2 cellular contexts compared by ENCODE assay signal in the genomic region with DNA sequence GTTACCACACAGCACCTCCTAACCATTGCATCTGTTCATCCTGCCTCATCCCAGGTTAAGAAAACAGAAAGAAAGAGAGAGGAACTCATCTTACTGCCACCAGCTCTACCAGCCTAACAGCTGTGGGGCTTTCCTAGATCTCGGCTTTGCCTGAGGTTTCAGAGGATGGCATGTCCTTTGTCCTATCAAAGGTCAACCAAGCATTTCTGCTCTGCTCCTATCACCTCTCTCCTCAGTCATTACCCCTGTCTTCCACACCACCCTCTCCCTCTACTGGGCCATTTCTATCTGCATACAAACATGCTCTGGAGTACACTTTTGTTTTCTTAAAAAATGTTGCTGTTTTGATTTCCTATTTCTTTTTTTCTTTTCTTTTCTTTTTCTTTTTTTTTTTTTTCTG.
A peak's percentile ranks its signal among the peaks of the same experiment; 100 is the strongest.
TF ChIP-seq lines count a peak whose summit lies in the region.

No MANE protein-coding gene starts in this region.

TF ChIP-seq in liver, 16 proteins besides CTCF, POLR2A, EP300 and RAD21 (continued from another document):
- TF ChIP-seq YY1 (IDR thresholded peaks at IDR 0.05) (peak; percentile 34), NR2F2 (IDR thresholded peaks at IDR 0.05) (no peak), SP1 (IDR thresholded peaks at IDR 0.05) (peak; percentile 72), JUND (IDR thresholded peaks at IDR 0.05) (peak in 1 of 2 donors; percentile 17), RXRA (IDR thresholded peaks at IDR 0.05) (peak; percentile 65 to 75)

TF ChIP-seq in HepG2, 621 proteins besides CTCF, POLR2A, EP300 and RAD21 (continued from another document):
- TF ChIP-seq, protein P1, sequence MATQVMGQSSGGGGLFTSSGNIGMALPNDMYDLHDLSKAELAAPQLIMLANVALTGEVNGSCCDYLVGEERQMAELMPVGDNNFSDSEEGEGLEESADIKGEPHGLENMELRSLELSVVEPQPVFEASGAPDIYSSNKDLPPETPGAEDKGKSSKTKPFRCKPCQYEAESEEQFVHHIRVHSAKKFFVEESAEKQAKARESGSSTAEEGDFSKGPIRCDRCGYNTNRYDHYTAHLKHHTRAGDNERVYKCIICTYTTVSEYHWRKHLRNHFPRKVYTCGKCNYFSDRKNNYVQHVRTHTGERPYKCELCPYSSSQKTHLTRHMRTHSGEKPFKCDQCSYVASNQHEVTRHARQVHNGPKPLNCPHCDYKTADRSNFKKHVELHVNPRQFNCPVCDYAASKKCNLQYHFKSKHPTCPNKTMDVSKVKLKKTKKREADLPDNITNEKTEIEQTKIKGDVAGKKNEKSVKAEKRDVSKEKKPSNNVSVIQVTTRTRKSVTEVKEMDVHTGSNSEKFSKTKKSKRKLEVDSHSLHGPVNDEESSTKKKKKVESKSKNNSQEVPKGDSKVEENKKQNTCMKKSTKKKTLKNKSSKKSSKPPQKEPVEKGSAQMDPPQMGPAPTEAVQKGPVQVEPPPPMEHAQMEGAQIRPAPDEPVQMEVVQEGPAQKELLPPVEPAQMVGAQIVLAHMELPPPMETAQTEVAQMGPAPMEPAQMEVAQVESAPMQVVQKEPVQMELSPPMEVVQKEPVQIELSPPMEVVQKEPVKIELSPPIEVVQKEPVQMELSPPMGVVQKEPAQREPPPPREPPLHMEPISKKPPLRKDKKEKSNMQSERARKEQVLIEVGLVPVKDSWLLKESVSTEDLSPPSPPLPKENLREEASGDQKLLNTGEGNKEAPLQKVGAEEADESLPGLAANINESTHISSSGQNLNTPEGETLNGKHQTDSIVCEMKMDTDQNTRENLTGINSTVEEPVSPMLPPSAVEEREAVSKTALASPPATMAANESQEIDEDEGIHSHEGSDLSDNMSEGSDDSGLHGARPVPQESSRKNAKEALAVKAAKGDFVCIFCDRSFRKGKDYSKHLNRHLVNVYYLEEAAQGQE (IDR thresholded peaks at IDR 0.05; ENCODE audit: borderline replicate concordance in 1 of 2, low read depth in 1 of 2, low read length in 2 of 2): no peak
